Comparison of ENCODE assay signal across 23 cellular contexts in the genomic region with DNA sequence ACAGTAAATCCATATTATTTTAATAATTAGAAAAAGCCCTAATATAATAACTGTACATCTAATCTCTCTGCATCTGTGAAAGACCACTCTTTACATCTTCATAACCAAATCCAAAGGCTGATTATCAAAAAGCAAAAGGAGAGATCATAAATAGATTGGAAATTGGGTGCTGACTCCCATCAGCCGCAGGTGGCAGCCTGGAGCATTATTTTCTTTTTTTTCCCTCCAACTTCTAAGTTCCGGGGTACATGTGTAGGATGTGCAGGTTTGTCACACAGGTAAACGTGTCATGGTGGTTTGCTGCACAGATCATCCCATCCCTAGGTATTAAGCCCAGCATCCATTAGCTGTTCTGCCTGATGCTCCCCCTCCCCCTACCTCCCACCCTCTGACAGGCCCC.
"Had no signal": no experiment of that assay in that cellular context is flagged by ENCODE, and none has a peak within 500 bp of the region (broad histone marks: within the 10 kb centered on the region; RNA-seq: fewer than 3 reads in every experiment).

No MANE protein-coding gene starts in this region.

- H3K27me3 ChIP-seq: colonic mucosa, dorsolateral prefrontal cortex, esophagus muscularis mucosa, foreskin keratinocyte, gastroesophageal sphincter, heart right ventricle, left lung had no signal

- H3K4me1 Mint-ChIP-seq: mesothelial cell of epicardium, naive B cell had no signal

- H3K36me3 ChIP-seq: colonic mucosa had no signal

- FAIRE-seq: endothelial cell of umbilical vein, frontal cortex, islet of Langerhans, keratinocyte had no signal

- H3K4me1 ChIP-seq: colonic mucosa, esophagus muscularis mucosa, foreskin keratinocyte, gastroesophageal sphincter, heart right ventricle, left lung, lower lobe of right lung had no signal

- DNase-seq: colonic mucosa; dermis blood vessel endothelial cell; dorsolateral prefrontal cortex; effector CD4-positive, alpha-beta T cell; effector memory CD4-positive, alpha-beta T cell; foreskin keratinocyte; head of caudate nucleus; heart right ventricle; hippocampal formation; left cardiac atrium; left lung; left ventricle myocardium superior; lower lobe of right lung; mesenchymal stem cell; mucosa of descending colon; naive B cell had no signal

- H3K4me3 ChIP-seq: colonic mucosa, dorsolateral prefrontal cortex, esophagus muscularis mucosa, gastroesophageal sphincter, heart right ventricle, left lung, lower lobe of right lung, mucosa of descending colon had no signal

- H3K27ac ChIP-seq: colonic mucosa, esophagus muscularis mucosa, foreskin keratinocyte, gastroesophageal sphincter, heart right ventricle, left lung, lower lobe of right lung had no signal

- H3K9me3 Mint-ChIP-seq: mesothelial cell of epicardium, naive B cell had no signal

- H3K4me3 Mint-ChIP-seq: mesothelial cell of epicardium, naive B cell had no signal

- H3K36me3 Mint-ChIP-seq: naive B cell had no signal

- ATAC-seq: left ventricle myocardium superior, mucosa of descending colon had no signal

- H3K9me3 ChIP-seq: colonic mucosa, esophagus muscularis mucosa, gastroesophageal sphincter, left lung, lower lobe of right lung, mucosa of descending colon had no signal

- H3K27ac Mint-ChIP-seq: mesothelial cell of epicardium had no signal
